9 cellular contexts compared by ENCODE assay signal in the genomic region with DNA sequence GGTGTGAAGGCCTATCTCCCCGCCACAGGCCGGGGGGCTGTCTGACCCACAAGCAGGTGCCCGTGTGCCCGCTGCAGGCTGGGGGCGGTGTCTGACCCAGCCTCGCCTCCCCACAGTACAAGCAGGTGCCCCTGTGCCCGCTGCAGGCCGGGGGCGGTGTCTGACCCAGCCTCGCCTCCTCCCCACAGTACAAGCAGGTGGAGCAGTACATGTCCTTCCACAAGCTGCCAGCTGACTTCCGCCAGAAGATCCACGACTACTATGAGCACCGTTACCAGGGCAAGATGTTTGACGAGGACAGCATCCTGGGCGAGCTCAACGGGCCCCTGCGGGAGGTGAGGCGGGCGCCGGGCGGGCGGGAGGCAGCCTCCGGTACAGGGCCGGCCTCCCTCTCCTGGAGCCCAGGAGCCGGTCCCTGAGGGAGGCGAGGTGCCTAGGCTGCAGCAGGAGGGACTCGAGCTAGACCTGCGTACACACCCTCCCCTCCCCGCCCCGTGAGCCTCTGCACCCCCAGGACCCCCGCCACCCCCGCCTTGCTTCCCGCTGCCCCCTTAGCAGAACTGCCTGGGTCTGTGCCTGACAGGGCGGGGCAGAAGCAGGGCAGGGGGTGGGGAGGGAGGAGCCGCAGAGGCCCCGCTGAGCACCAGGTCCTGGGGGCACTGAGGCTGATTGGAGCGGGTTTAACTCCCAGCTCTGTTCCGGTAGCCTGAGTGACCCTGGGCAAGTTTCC. TPM values are rescaled to one million over a fixed set of nuclear protein-coding genes. Genes with fewer than 3 reads are reported as not detected.
DNase-seq lines count a peak whose midpoint lies in the region; ATAC-seq, FAIRE-seq and TF ChIP-seq lines count a peak whose summit lies in the region.
"Had no signal": no experiment of that assay in that cellular context is flagged by ENCODE, and none has a peak within 500 bp of the region (broad histone marks: within the 10 kb centered on the region; RNA-seq: fewer than 3 reads in every experiment).

No MANE protein-coding gene starts in this region.

- FAIRE-seq in K562 (lab: Jason Lieb, UNC): no peak

- peak; percentile 79 for DNase-seq in OCI-LY7 (ENCODE audit: low spot score)
- no peak for DNase-seq in K562 (ENCODE audit: extremely low read depth in 1 of 4, low spot score in 3 of 4)
- no peak for DNase-seq in osteocyte (ENCODE audit: extremely low spot score, unreplicated experiment)
- DNase-seq in endodermal cell: no peak
- DNase-seq in mesendoderm: no peak
- no peak for DNase-seq in effector CD8-positive, alpha-beta T cell (lab: John Stamatoyannopoulos, UW)

- H3K56ac ChIP-seq in mesendoderm (ENCODE audit: low read length): no peak overlapping the region

- H2AFZ ChIP-seq in OCI-LY7 (ENCODE audit: low read length) (peak overlapping the region; percentile 84), K562 (ENCODE audit: low read depth, low read length) (peak overlapping the region; percentile 91)

- H3K27ac ChIP-seq in DOHH2 (ENCODE audit: low read depth, low read length) (no peak overlapping the region), OCI-LY7 (ENCODE audit: low read depth, low read length, poor library complexity, severe bottlenecking) (peak overlapping the region; percentile 70), K562 (ENCODE audit: extremely low read depth, low read depth, low read length) (peak overlapping the region; percentile 76), endodermal cell (ENCODE audit: low read depth, low read length) (no peak overlapping the region), mesendoderm (ENCODE audit: low read depth, low read length) (no peak overlapping the region)

- peaks cover 31% of the 10 kb centered on the region for H3K4me1 Mint-ChIP-seq in osteocyte (ENCODE audit: unreplicated experiment)
- no peaks in the 10 kb centered on the region for H3K4me1 Mint-ChIP-seq in endodermal cell

- H2BK5ac ChIP-seq in mesendoderm (ENCODE audit: low read length): no peak overlapping the region

- H3K27me3 Mint-ChIP-seq in osteocyte (ENCODE audit: unreplicated experiment) (no peaks in the 10 kb centered on the region), endodermal cell (ENCODE audit: insufficient read depth) (no peaks in the 10 kb centered on the region)
- H3K27me3 Mint-ChIP-seq: brain had no signal

- H4K20me1 ChIP-seq in DOHH2 (ENCODE audit: control insufficient read depth, insufficient read depth, low read depth, low read length): no peaks in the 10 kb centered on the region
- H4K20me1 ChIP-seq in OCI-LY7 (ENCODE audit: insufficient read depth, low read length): no peaks in the 10 kb centered on the region
- no peaks in the 10 kb centered on the region for H4K20me1 ChIP-seq in K562 (replicated peaks; ENCODE audit: control insufficient read depth, insufficient read depth, low read length)

- peak overlapping the region; percentile 30; the same call in 1 of the 2 replicates for H3K4me2 ChIP-seq in DOHH2 (ENCODE audit: low read length)
- peak overlapping the region; percentile 70 for H3K4me2 ChIP-seq in OCI-LY7 (ENCODE audit: low read length)
- H3K4me2 ChIP-seq in K562 (ENCODE audit: insufficient read depth, low read length): peak overlapping the region; percentile 74
- no peak overlapping the region for H3K4me2 ChIP-seq in mesendoderm (ENCODE audit: low read length)

- H3K27me3 ChIP-seq in DOHH2 (ENCODE audit: control insufficient read depth, low read length): no peaks in the 10 kb centered on the region
- H3K27me3 ChIP-seq in K562 (ENCODE audit: control insufficient read depth in 2 of 2, insufficient read depth in 2 of 2, low read length in 2 of 2): no peaks in the 10 kb centered on the region
- no peaks in the 10 kb centered on the region for H3K27me3 ChIP-seq in endodermal cell (ENCODE audit: control insufficient read depth, insufficient read depth, low read length, poor library complexity, severe bottlenecking)
- H3K27me3 ChIP-seq in mesendoderm (ENCODE audit: insufficient read depth, low read length, poor library complexity): no peaks in the 10 kb centered on the region

- TF ChIP-seq POLR2A in K562 (conservative IDR thresholded peaks at IDR 0.05): no peak

- no peak overlapping the region for H3K18ac ChIP-seq in mesendoderm (ENCODE audit: low read length)

- POLR2A ChIA-PET in OCI-LY7 (lab: Charles Lee): no interaction called here
- POLR2A ChIA-PET in K562 (lab: Yijun Ruan, JAX): no interaction called here

- H3K9me1 ChIP-seq in K562 (ENCODE audit: control insufficient read depth, insufficient read depth, low read length): no peaks in the 10 kb centered on the region

- H3K79me1 ChIP-seq in mesendoderm (ENCODE audit: low read length): no peaks in the 10 kb centered on the region

- no peaks in the 10 kb centered on the region; the same call in 1 of the 2 replicates for H3F3A ChIP-seq in DOHH2 (ENCODE audit: control insufficient read depth, insufficient read depth)

- H3K79me2 ChIP-seq in DOHH2 (ENCODE audit: control insufficient read depth, low read length): no peaks in the 10 kb centered on the region
- no peaks in the 10 kb centered on the region for H3K79me2 ChIP-seq in OCI-LY7 (ENCODE audit: insufficient read depth, low read depth, low read length)
- H3K79me2 ChIP-seq in K562 (ENCODE audit: control insufficient read depth, insufficient read depth, low read length): no peaks in the 10 kb centered on the region
- no peaks in the 10 kb centered on the region for H3K79me2 ChIP-seq in mesendoderm (ENCODE audit: control insufficient read depth, insufficient read depth, low read length)

- H3K9ac ChIP-seq in K562 (ENCODE audit: insufficient read depth in 1 of 2, low read depth in 2 of 2, low read length in 2 of 2): peak overlapping the region; percentile 63 to 91
- H3K9ac ChIP-seq in endodermal cell (ENCODE audit: extremely low read depth, low read length, poor library complexity, severe bottlenecking): no peak overlapping the region
- no peak overlapping the region for H3K9ac ChIP-seq in mesendoderm (ENCODE audit: low read length)

- 45% methylated on average over 12 of the region's 38 CpGs for WGBS in K562 (ENCODE audit: insufficient coverage, low coverage, missing lambda C conversion rate)
- 91 to 95% methylated on average over 14 to 38 of the region's 38 CpGs for WGBS in endodermal cell (ENCODE audit: insufficient coverage in 1 of 2, insufficient read length in 1 of 2), 2 experiments
- WGBS in mesendoderm (ENCODE audit: extremely low coverage, insufficient coverage, low lambda C conversion rate): no CpG with 5 or more reads among the region's 38 CpGs

- H2BK120ac ChIP-seq in mesendoderm (ENCODE audit: low read depth, low read length): no peak overlapping the region

- H3K36me3 Mint-ChIP-seq in osteocyte (ENCODE audit: unreplicated experiment): peaks cover 12% of the 10 kb centered on the region
- peaks cover 21% of the 10 kb centered on the region for H3K36me3 Mint-ChIP-seq in endodermal cell (ENCODE audit: low read depth)

- no peak overlapping the region for H3K4me3 Mint-ChIP-seq in osteocyte (ENCODE audit: unreplicated experiment)
- H3K4me3 Mint-ChIP-seq in endodermal cell: no peak overlapping the region
- H3K4me3 Mint-ChIP-seq: brain had no signal

- intact Hi-C loops in OCI-LY7 (cut with micrococcal nuclease; ENCODE audit: unreplicated experiment): no loop called here
- intact Hi-C loops in K562 (cut with micrococcal nuclease): no loop called here

- H4K8ac ChIP-seq in mesendoderm (ENCODE audit: low read depth, low read length): no peak overlapping the region

- no peak for TF ChIP-seq RAD21 in K562 (CRISPR knock-in tag; conservative IDR thresholded peaks at IDR 0.05 in 1 of 2, IDR thresholded peaks at IDR 0.05 in 1 of 2)

- in situ Hi-C loops in K562 (cut with MboI): no loop called here

- BruUV-seq in OCI-LY7 (replicated peaks; lab: Mats Ljungman, UMichigan): no TSS peak
- no TSS peak for BruUV-seq in K562 (replicated peaks; lab: Mats Ljungman, UMichigan)

- H3K27ac Mint-ChIP-seq in osteocyte (ENCODE audit: unreplicated experiment): peak overlapping the region; percentile 88
- H3K27ac Mint-ChIP-seq in endodermal cell: no peak overlapping the region

- H3K4me1 ChIP-seq in DOHH2 (ENCODE audit: control insufficient read depth, low read length): peaks cover 14% of the 10 kb centered on the region
- peaks cover 22% of the 10 kb centered on the region for H3K4me1 ChIP-seq in OCI-LY7 (ENCODE audit: insufficient read depth, low read length, poor library complexity, severe bottlenecking)
- peaks cover 17 to 64% of the 10 kb centered on the region in 2 experiments for H3K4me1 ChIP-seq in K562 (replicated peaks in 1 of 2; ENCODE audit: control insufficient read depth in 2 of 2, insufficient read depth in 2 of 2, low read length in 2 of 2)
- no peaks in the 10 kb centered on the region for H3K4me1 ChIP-seq in endodermal cell (ENCODE audit: control insufficient read depth, insufficient read depth, low read length)
- no peaks in the 10 kb centered on the region for H3K4me1 ChIP-seq in mesendoderm (ENCODE audit: control insufficient read depth, low read depth, low read length)

- no peak overlapping the region for H2AK5ac ChIP-seq in mesendoderm (ENCODE audit: low read length)

- H3K36me3 ChIP-seq in DOHH2 (ENCODE audit: control insufficient read depth, low read length) (peaks cover 9% of the 10 kb centered on the region), OCI-LY7 (ENCODE audit: insufficient read depth, low read length) (peaks cover 25% of the 10 kb centered on the region), K562 (ENCODE audit: control insufficient read depth, insufficient read depth, low read length) (peaks cover 23% of the 10 kb centered on the region; the same call in 2 of the 3 replicates), endodermal cell (ENCODE audit: control insufficient read depth, insufficient read depth, low read length) (peaks cover 3% of the 10 kb centered on the region), mesendoderm (ENCODE audit: control insufficient read depth, insufficient read depth, low read length) (peaks cover 2% of the 10 kb centered on the region)

- no peak overlapping the region for H2BK15ac ChIP-seq in mesendoderm (replicated peaks; ENCODE audit: low read depth)

- H3K9me3 Mint-ChIP-seq in osteocyte (ENCODE audit: unreplicated experiment) (no peaks in the 10 kb centered on the region), endodermal cell (no peaks in the 10 kb centered on the region)
- H3K9me3 Mint-ChIP-seq: brain had no signal

- CTCF ChIA-PET in OCI-LY7 (lab: Charles Lee; ENCODE audit: unreplicated experiment) (no interaction called here), K562 (lab: Yijun Ruan, JAX; ENCODE audit: low intra/inter-chr PET ratio) (no interaction called here)

- no peaks in the 10 kb centered on the region for H3K9me3 ChIP-seq in DOHH2 (ENCODE audit: control insufficient read depth, insufficient read depth, low read length)
- H3K9me3 ChIP-seq in OCI-LY7 (ENCODE audit: low read length): no peaks in the 10 kb centered on the region
- H3K9me3 ChIP-seq in K562 (replicated peaks; ENCODE audit: control insufficient read depth, insufficient read depth, low read depth, low read length): no peaks in the 10 kb centered on the region; the same call in 1 of the 2 replicates
- H3K9me3 ChIP-seq in endodermal cell (ENCODE audit: control insufficient read depth, low read length): no peaks in the 10 kb centered on the region

- H4K5ac ChIP-seq in mesendoderm (ENCODE audit: low read length): no peak overlapping the region

- no peak overlapping the region for H3K23ac ChIP-seq in mesendoderm (ENCODE audit: low read length)

- H3K4me3 ChIP-seq in DOHH2 (ENCODE audit: low read length) (no peak overlapping the region), OCI-LY7 (ENCODE audit: low read depth, low read length, poor library complexity, severe bottlenecking) (peak overlapping the region; percentile 66), K562 (peak overlapping the region; percentile 21), endodermal cell (ENCODE audit: low read length) (no peak overlapping the region), mesendoderm (ENCODE audit: low read length) (no peak overlapping the region)

- no peak for TF ChIP-seq EP300 in K562 (IDR thresholded peaks at IDR 0.05; ENCODE audit: low read length)

- no peak overlapping the region for H3K4ac ChIP-seq in mesendoderm (ENCODE audit: low read depth, low read length)

- ATAC-seq in K562 (no peak), HG02588 (IDR thresholded peaks at IDR 0.05; ENCODE audit: unreplicated experiment) (no peak)

- TF ChIP-seq CTCF in DOHH2 (IDR thresholded peaks at IDR 0.05; ENCODE audit: low read depth, low read length, poor library complexity, severe bottlenecking) (no peak), OCI-LY7 (conservative IDR thresholded peaks at IDR 0.05; ENCODE audit: low read length) (peak; percentile 14; the same call in 1 of the 2 replicates), K562 (IDR thresholded peaks at IDR 0.05 in 2 of 3, conservative IDR thresholded peaks at IDR 0.05 in 1 of 3; ENCODE audit: insufficient read depth in 2 of 3, low read depth in 1 of 3, low read length in 3 of 3) (no peak), osteocyte (IDR thresholded peaks at IDR 0.05) (no peak), endodermal cell (conservative IDR thresholded peaks at IDR 0.05) (no peak)

- H3K9me2 ChIP-seq in DOHH2 (replicated peaks; ENCODE audit: control insufficient read depth, low read length) (no peaks in the 10 kb centered on the region), OCI-LY7 (ENCODE audit: insufficient read depth, low read length) (no peaks in the 10 kb centered on the region)

RNA-seq across cellular contexts. Expression of a gene that starts 20.6 kb away (rescaled TPM):
- 0.05 and 0.06 TPM in 2 replicates for total RNA-seq in OCI-LY7 (2014; rRNA removed; shearing (Covaris generic))
- total RNA-seq in OCI-LY7 (2022) (1.0 and 1.2 TPM in 2 replicates), K562 (2014; rRNA removed) (0.82 and 1.3 TPM in 2 replicates), K562 (2014; rRNA removed; fragmentation: Illumina TruSeq; extraction: Trizol) (0.29 and 0.40 TPM in 2 replicates), K562 (2015; rRNA removed; fragmentation: Illumina TruSeq; extraction: Trizol) (0.29 and 0.30 TPM in 2 replicates), K562 (2021) (3.9 and 4.2 TPM in 2 replicates), osteocyte (27.2 and 28.3 TPM in 2 replicates), endodermal cell (under 1 TPM; 0.15 to 0.75 TPM)
- 2.7 and 8.1 TPM in 2 replicates for total RNA-seq in K562 (2011; cell fraction: chromatin; rRNA removed; ENCODE audit: low replicate concordance)
- total RNA-seq in K562 (2011; cell fraction: nucleolus; rRNA removed): 6.2 and 7.2 TPM in 2 replicates
- 3.6 and 3.7 TPM in 2 replicates for total RNA-seq in K562 (2011; cell fraction: nucleoplasm; rRNA removed)
- polyA plus RNA-seq in K562 (2011; rRNA removed) (0.64 and 0.76 TPM in 2 replicates), K562 (2014; fragmentation: Illumina TruSeq; extraction: Trizol) (0.91 and 1.9 TPM in 2 replicates), K562 (2014; fragmentation: Nextera tagmentation; extraction: Ambion mirVana) (not detected), K562 (2014; rRNA removed) (0.86 and 1.2 TPM in 2 replicates)
- 1.1 and 1.5 TPM in 2 replicates for polyA plus RNA-seq in K562 (2011; cell fraction: cytosol; rRNA removed)
- polyA plus RNA-seq in K562 (2011; cell fraction: nucleus; rRNA removed): 3.0 and 3.9 TPM in 2 replicates
- polyA plus RNA-seq in K562 (2012): 1.6 and 1.7 TPM in 2 replicates
- 1.3 and 1.6 TPM in 2 replicates for polyA minus RNA-seq in K562 (2011; rRNA and poly(A)+ RNA removed)
- 2.3 and 3.5 TPM in 2 replicates for polyA minus RNA-seq in K562 (2011; cell fraction: cytosol; rRNA and poly(A)+ RNA removed)
- polyA minus RNA-seq in K562 (2011; cell fraction: nucleus; rRNA and poly(A)+ RNA removed): 1.5 and 2.2 TPM in 2 replicates
- polyA plus RNA-seq in endodermal cell (2013, experiment 1 of 2): 1.2 TPM
- 0.79 TPM for polyA plus RNA-seq in endodermal cell (2013, experiment 2 of 2)
- 0.79 TPM for polyA plus RNA-seq in mesendoderm (2013, experiment 1 of 2)
- polyA plus RNA-seq in mesendoderm (2013, experiment 2 of 2): 0.81 TPM

RNA-seq across cellular contexts. Expression of a gene that starts 23.1 kb away (rescaled TPM):
- total RNA-seq in OCI-LY7 (2014; rRNA removed; shearing (Covaris generic)): 50.0 and 65.5 TPM in 2 replicates
- total RNA-seq in OCI-LY7 (2022): 70.7 and 74.6 TPM in 2 replicates
- total RNA-seq in K562 (2011; cell fraction: chromatin; rRNA removed; ENCODE audit: low replicate concordance): 71.2 and 248 TPM in 2 replicates
- 221 and 235 TPM in 2 replicates for total RNA-seq in K562 (2011; cell fraction: nucleolus; rRNA removed)
- 86.3 and 109 TPM in 2 replicates for total RNA-seq in K562 (2011; cell fraction: nucleoplasm; rRNA removed)
- 82.8 and 96.5 TPM in 2 replicates for total RNA-seq in K562 (2014; rRNA removed)
- total RNA-seq in K562 (2014; rRNA removed; fragmentation: Illumina TruSeq; extraction: Trizol): 33.4 and 49.3 TPM in 2 replicates
- 61.9 and 68.0 TPM in 2 replicates for total RNA-seq in K562 (2015; rRNA removed; fragmentation: Illumina TruSeq; extraction: Trizol)
- 134 and 144 TPM in 2 replicates for total RNA-seq in K562 (2021)
- polyA plus RNA-seq in K562 (2011; rRNA removed): 60.8 and 111 TPM in 2 replicates
- polyA plus RNA-seq in K562 (2011; cell fraction: cytosol; rRNA removed): 39.8 and 94.7 TPM in 2 replicates
- polyA plus RNA-seq in K562 (2011; cell fraction: nucleus; rRNA removed): 319 and 523 TPM in 2 replicates
- polyA plus RNA-seq in K562 (2012): 95.6 and 140 TPM in 2 replicates
- 71.8 and 99.5 TPM in 2 replicates for polyA plus RNA-seq in K562 (2014; fragmentation: Illumina TruSeq; extraction: Trizol)
- polyA plus RNA-seq in K562 (2014; fragmentation: Nextera tagmentation; extraction: Ambion mirVana): 10 to 100 TPM; 30.3 to 34.0 TPM
- 67.5 and 88.4 TPM in 2 replicates for polyA plus RNA-seq in K562 (2014; rRNA removed)
- polyA minus RNA-seq in K562 (2011; rRNA and poly(A)+ RNA removed): 60.0 and 108 TPM in 2 replicates
- polyA minus RNA-seq in K562 (2011; cell fraction: cytosol; rRNA and poly(A)+ RNA removed): 88.4 and 105 TPM in 2 replicates
- 57.5 and 62.3 TPM in 2 replicates for polyA minus RNA-seq in K562 (2011; cell fraction: nucleus; rRNA and poly(A)+ RNA removed)
- total RNA-seq in osteocyte: 44.6 and 47.6 TPM in 2 replicates
- total RNA-seq in endodermal cell: 10 to 100 TPM; 76.6 to 86.4 TPM
- polyA plus RNA-seq in endodermal cell (2013, experiment 1 of 2): 58.5 TPM
- 53.7 TPM for polyA plus RNA-seq in endodermal cell (2013, experiment 2 of 2)
- polyA plus RNA-seq in mesendoderm (2013, experiment 1 of 2): 71.5 TPM
- polyA plus RNA-seq in mesendoderm (2013, experiment 2 of 2): 73.0 TPM

RNA-seq across cellular contexts. Expression of a gene that starts 29.4 kb away (rescaled TPM):
- 0.21 TPM in 1 of 2 replicates, not detected in the other for total RNA-seq in OCI-LY7 (2014; rRNA removed; shearing (Covaris generic))
- total RNA-seq in OCI-LY7 (2022) (0.48 and 0.53 TPM in 2 replicates), K562 (2014; rRNA removed) (0.49 and 1.7 TPM in 2 replicates), K562 (2014; rRNA removed; fragmentation: Illumina TruSeq; extraction: Trizol) (not detected in 2 replicates), K562 (2015; rRNA removed; fragmentation: Illumina TruSeq; extraction: Trizol) (0.25 TPM in 1 of 2 replicates, not detected in the other), K562 (2021) (0.58 and 0.86 TPM in 2 replicates), osteocyte (0.81 TPM in 1 of 2 replicates, not detected in the other), endodermal cell (under 1 TPM; 0.81 to 0.82 TPM)
- 2.3 and 4.6 TPM in 2 replicates for total RNA-seq in K562 (2011; cell fraction: chromatin; rRNA removed; ENCODE audit: low replicate concordance)
- 3.2 and 3.7 TPM in 2 replicates for total RNA-seq in K562 (2011; cell fraction: nucleolus; rRNA removed)
- total RNA-seq in K562 (2011; cell fraction: nucleoplasm; rRNA removed): 2.6 and 4.0 TPM in 2 replicates
- polyA plus RNA-seq in K562 (2011; rRNA removed) (0.14 and 0.24 TPM in 2 replicates), K562 (2014; fragmentation: Illumina TruSeq; extraction: Trizol) (0.14 TPM in 1 of 2 replicates, not detected in the other), K562 (2014; fragmentation: Nextera tagmentation; extraction: Ambion mirVana) (not detected), K562 (2014; rRNA removed) (1.6 and 2.2 TPM in 2 replicates)
- polyA plus RNA-seq in K562 (2011; cell fraction: cytosol; rRNA removed): 0.18 and 0.34 TPM in 2 replicates
- 1.5 and 3.3 TPM in 2 replicates for polyA plus RNA-seq in K562 (2011; cell fraction: nucleus; rRNA removed)
- 0.60 and 0.89 TPM in 2 replicates for polyA plus RNA-seq in K562 (2012)
- polyA minus RNA-seq in K562 (2011; rRNA and poly(A)+ RNA removed): not detected in 2 replicates
- polyA minus RNA-seq in K562 (2011; cell fraction: cytosol; rRNA and poly(A)+ RNA removed): not detected in 2 replicates
- 0.33 and 0.40 TPM in 2 replicates for polyA minus RNA-seq in K562 (2011; cell fraction: nucleus; rRNA and poly(A)+ RNA removed)
- 0.21 TPM for polyA plus RNA-seq in endodermal cell (2013, experiment 1 of 2)
- polyA plus RNA-seq in endodermal cell (2013, experiment 2 of 2): not detected
- 0.08 TPM for polyA plus RNA-seq in mesendoderm (2013, experiment 1 of 2)
- 0.10 TPM for polyA plus RNA-seq in mesendoderm (2013, experiment 2 of 2)

RNA-seq across cellular contexts. Expression of a gene that starts 37.8 kb away (rescaled TPM):
- total RNA-seq in OCI-LY7 (2014; rRNA removed; shearing (Covaris generic)): 158 and 180 TPM in 2 replicates
- total RNA-seq in OCI-LY7 (2022) (189 and 197 TPM in 2 replicates), K562 (2014; rRNA removed) (398 and 484 TPM in 2 replicates), K562 (2014; rRNA removed; fragmentation: Illumina TruSeq; extraction: Trizol) (59.1 and 89.1 TPM in 2 replicates), K562 (2015; rRNA removed; fragmentation: Illumina TruSeq; extraction: Trizol) (211 and 220 TPM in 2 replicates), K562 (2021) (495 and 506 TPM in 2 replicates), osteocyte (816 and 859 TPM in 2 replicates), endodermal cell (100 to 1,000 TPM; 808 to 833 TPM)
- total RNA-seq in K562 (2011; cell fraction: chromatin; rRNA removed; ENCODE audit: low replicate concordance): 106 and 369 TPM in 2 replicates
- total RNA-seq in K562 (2011; cell fraction: nucleolus; rRNA removed): 735 and 796 TPM in 2 replicates
- total RNA-seq in K562 (2011; cell fraction: nucleoplasm; rRNA removed): 350 and 437 TPM in 2 replicates
- polyA plus RNA-seq in K562 (2011; rRNA removed) (129 and 411 TPM in 2 replicates), K562 (2014; fragmentation: Illumina TruSeq; extraction: Trizol) (187 and 351 TPM in 2 replicates), K562 (2014; fragmentation: Nextera tagmentation; extraction: Ambion mirVana) (10 to 100 TPM in 1 of 2 experiments, 1 to 10 TPM in 1; 4.6 to 17.9 TPM), K562 (2014; rRNA removed) (236 and 311 TPM in 2 replicates)
- polyA plus RNA-seq in K562 (2011; cell fraction: cytosol; rRNA removed): 277 and 455 TPM in 2 replicates
- 198 and 199 TPM in 2 replicates for polyA plus RNA-seq in K562 (2011; cell fraction: nucleus; rRNA removed)
- 362 and 456 TPM in 2 replicates for polyA plus RNA-seq in K562 (2012)
- 61.0 and 70.9 TPM in 2 replicates for polyA minus RNA-seq in K562 (2011; rRNA and poly(A)+ RNA removed)
- polyA minus RNA-seq in K562 (2011; cell fraction: cytosol; rRNA and poly(A)+ RNA removed): 197 and 315 TPM in 2 replicates
- polyA minus RNA-seq in K562 (2011; cell fraction: nucleus; rRNA and poly(A)+ RNA removed): 48.1 and 72.2 TPM in 2 replicates
- polyA plus RNA-seq in endodermal cell (2013, experiment 1 of 2): 629 TPM
- polyA plus RNA-seq in endodermal cell (2013, experiment 2 of 2): 588 TPM
- 492 TPM for polyA plus RNA-seq in mesendoderm (2013, experiment 1 of 2)
- 502 TPM for polyA plus RNA-seq in mesendoderm (2013, experiment 2 of 2)

RNA-seq across cellular contexts. Expression of a gene that starts 52.8 kb away (rescaled TPM):
- 85.8 and 98.6 TPM in 2 replicates for total RNA-seq in OCI-LY7 (2014; rRNA removed; shearing (Covaris generic))
- total RNA-seq in OCI-LY7 (2022) (104 and 106 TPM in 2 replicates), K562 (2014; rRNA removed) (101 and 128 TPM in 2 replicates), K562 (2014; rRNA removed; fragmentation: Illumina TruSeq; extraction: Trizol) (6.6 and 7.6 TPM in 2 replicates), K562 (2015; rRNA removed; fragmentation: Illumina TruSeq; extraction: Trizol) (26.2 and 31.8 TPM in 2 replicates), K562 (2021) (85.7 and 95.8 TPM in 2 replicates), osteocyte (37.3 and 40.8 TPM in 2 replicates), endodermal cell (10 to 100 TPM; 49.1 to 66.4 TPM)
- 35.2 and 104 TPM in 2 replicates for total RNA-seq in K562 (2011; cell fraction: chromatin; rRNA removed; ENCODE audit: low replicate concordance)
- total RNA-seq in K562 (2011; cell fraction: nucleolus; rRNA removed): 88.7 and 118 TPM in 2 replicates
- total RNA-seq in K562 (2011; cell fraction: nucleoplasm; rRNA removed): 57.0 and 58.7 TPM in 2 replicates
- polyA plus RNA-seq in K562 (2011; rRNA removed) (6.5 and 12.3 TPM in 2 replicates), K562 (2014; fragmentation: Illumina TruSeq; extraction: Trizol) (9.1 and 34.6 TPM in 2 replicates), K562 (2014; fragmentation: Nextera tagmentation; extraction: Ambion mirVana) (under 1 TPM; 0.27 to 0.36 TPM), K562 (2014; rRNA removed) (79.0 and 87.6 TPM in 2 replicates)
- polyA plus RNA-seq in K562 (2011; cell fraction: cytosol; rRNA removed): 22.5 and 58.3 TPM in 2 replicates
- 48.9 and 104 TPM in 2 replicates for polyA plus RNA-seq in K562 (2011; cell fraction: nucleus; rRNA removed)
- polyA plus RNA-seq in K562 (2012): 65.9 and 76.9 TPM in 2 replicates
- 1.7 and 4.6 TPM in 2 replicates for polyA minus RNA-seq in K562 (2011; rRNA and poly(A)+ RNA removed)
- 20.2 and 32.4 TPM in 2 replicates for polyA minus RNA-seq in K562 (2011; cell fraction: cytosol; rRNA and poly(A)+ RNA removed)
- 34.3 and 38.8 TPM in 2 replicates for polyA minus RNA-seq in K562 (2011; cell fraction: nucleus; rRNA and poly(A)+ RNA removed)
- 59.6 TPM for polyA plus RNA-seq in endodermal cell (2013, experiment 1 of 2)
- polyA plus RNA-seq in endodermal cell (2013, experiment 2 of 2): 56.3 TPM
- polyA plus RNA-seq in mesendoderm (2013, experiment 1 of 2): 86.4 TPM
- polyA plus RNA-seq in mesendoderm (2013, experiment 2 of 2): 86.7 TPM

Comparison
In these comparisons a context has a peak if more than half of its experiments do, and no peak if none do; other contexts are left out.
1. H3K27ac ChIP-seq: peak in OCI-LY7 (single experiment) and K562 (single experiment); none in DOHH2 (single experiment), endodermal cell (single experiment) and mesendoderm (single experiment).
2. H3K4me3 ChIP-seq: peak in OCI-LY7 (single experiment) and K562 (single experiment); none in DOHH2 (single experiment), endodermal cell (single experiment) and mesendoderm (single experiment).
3. H3K9ac ChIP-seq: peak in K562 (2 of 2); none in endodermal cell (single experiment) and mesendoderm (single experiment).